1 cellular context compared by ENCODE assay signal in the genomic region with DNA sequence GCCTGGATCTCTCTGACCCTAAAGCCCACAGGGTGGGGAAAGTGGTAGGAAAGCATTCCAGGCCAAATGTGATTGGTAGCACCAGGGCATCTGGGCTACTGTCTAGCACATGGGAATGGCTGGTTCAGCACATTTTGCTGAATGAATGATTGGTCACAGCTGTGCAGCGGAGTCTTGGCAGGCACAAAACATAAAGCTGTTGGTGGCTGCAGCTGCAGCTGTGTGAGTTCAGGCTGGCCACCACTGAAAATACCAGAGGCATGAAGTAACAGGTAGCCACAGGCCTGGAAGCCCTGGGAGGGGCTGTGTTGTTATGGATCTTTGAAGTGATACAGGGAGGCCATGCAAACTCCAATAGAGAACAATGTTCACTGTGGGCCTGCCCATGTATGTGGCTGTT.
TF ChIP-seq lines count a peak whose summit lies in the region.

No MANE protein-coding gene starts in this region.

TF ChIP-seq in HepG2, 621 proteins besides CTCF, POLR2A, EP300 and RAD21 (continued from another document):
- TF ChIP-seq, protein P1, sequence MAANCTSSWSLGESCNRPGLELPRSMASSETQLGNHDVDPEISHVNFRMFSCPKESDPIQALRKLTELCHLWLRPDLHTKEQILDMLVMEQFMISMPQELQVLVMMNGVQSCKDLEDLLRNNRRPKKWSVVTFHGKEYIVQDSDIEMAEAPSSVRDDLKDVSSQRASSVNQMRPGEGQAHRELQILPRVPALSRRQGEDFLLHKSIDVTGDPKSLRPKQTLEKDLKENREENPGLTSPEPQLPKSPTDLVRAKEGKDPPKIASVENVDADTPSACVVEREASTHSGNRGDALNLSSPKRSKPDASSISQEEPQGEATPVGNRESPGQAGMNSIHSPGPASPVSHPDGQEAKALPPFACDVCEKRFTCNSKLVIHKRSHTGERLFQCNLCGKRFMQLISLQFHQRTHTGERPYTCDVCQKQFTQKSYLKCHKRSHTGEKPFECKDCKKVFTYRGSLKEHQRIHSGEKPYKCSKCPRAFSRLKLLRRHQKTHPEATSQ (CRISPR knock-in tag; IDR thresholded peaks at IDR 0.05; ENCODE audit: borderline replicate concordance) = no peak
- no peak for TF ChIP-seq HMGA1 (CRISPR knock-in tag; conservative IDR thresholded peaks at IDR 0.05)
- no peak for TF ChIP-seq ZNF572 (CRISPR knock-in tag; IDR thresholded peaks at IDR 0.05)
TF ChIP-seq in HepG2: peak in this region for 0.
